15 cellular contexts compared by ENCODE assay signal in genomic region chr3:141384575-141384974, GRCh38. TPM values are rescaled to one million over a fixed set of nuclear protein-coding genes. Genes with fewer than 3 reads are reported as not detected.
DNase-seq lines count a peak whose midpoint lies in the region; TF ChIP-seq lines count a peak whose summit lies in the region.
"Had no signal": no experiment of that assay in that cellular context is flagged by ENCODE, and none has a peak within 500 bp of the region (broad histone marks: within the 10 kb centered on the region; RNA-seq: fewer than 3 reads in every experiment).

No MANE protein-coding gene starts in this region.

- intact Hi-C loops in posterior cingulate gyrus (cut with DNase I): no loop called here

- H3K36me3 ChIP-seq in SK-N-MC (ENCODE audit: insufficient read depth, low read length): no peaks in the 10 kb centered on the region
- H3K36me3 ChIP-seq in stomach smooth muscle (ENCODE audit: control insufficient read depth in 2 of 2, insufficient read depth in 2 of 2, low read length in 2 of 2): no peaks in the 10 kb centered on the region
- H3K36me3 ChIP-seq: colonic mucosa had no signal

- no peak for DNase-seq in SK-N-MC (ENCODE audit: low read depth, low spot score)
- no peak for DNase-seq in fibroblast of the aortic adventitia (ENCODE audit: low read depth)
- no peak for DNase-seq in NOMO-1 treated with dmso at 0.1 percent for 144 hours (lab: John Stamatoyannopoulos, UW; ENCODE audit: unreplicated experiment)
- DNase-seq in ureter (ENCODE audit: low spot score): no peak
- DNase-seq in activated T-cell treated with anti-CD3 and anti-CD28 coated beads, Interleukin-2, amount 50 U/mL, for 1 hour: no peak
- DNase-seq in posterior cingulate gyrus: no peak
- DNase-seq: activated CD8-positive, alpha-beta T cell treated with anti-CD3 and anti-CD28 coated beads, Interleukin-2, amount 10 ng/mL, durations not matched to agents 7 days and 5 days; activated naive CD4-positive, alpha-beta T cell treated with anti-CD3 and anti-CD28 coated beads, Interleukin-2, amount 50 U/mL, for 16 hours; colonic mucosa; H9; nucleus accumbens; stimulated activated CD4-positive, alpha-beta T cell treated with anti-CD3 and anti-CD28 coated beads, Interleukin-4, amount 100 ng/mL, for 1 hour; stimulated activated naive CD8-positive, alpha-beta T cell treated with anti-CD3 and anti-CD28 coated beads, Interleukin-15, amount 100 ng/mL, for 72 hours had no signal

- peak overlapping the region; percentile 97 for H3K27ac ChIP-seq in SK-N-MC
- H3K27ac ChIP-seq in stomach smooth muscle (ENCODE audit: low read length): peak overlapping the region; percentile 64

- H3K9ac ChIP-seq in SK-N-MC (ENCODE audit: insufficient read length) (peak overlapping the region; percentile 93), stomach smooth muscle (ENCODE audit: low read length in 2 of 2) (no peak overlapping the region)

- H3K4me1 ChIP-seq in stomach smooth muscle (ENCODE audit: control insufficient read depth, insufficient read depth, low read length): peaks cover 10% of the 10 kb centered on the region
- H3K4me1 ChIP-seq: colonic mucosa had no signal

- H3K27me3 ChIP-seq in stomach smooth muscle (ENCODE audit: control insufficient read depth in 1 of 2, insufficient read depth in 2 of 2, low read length in 2 of 2): no peaks in the 10 kb centered on the region
- H3K27me3 ChIP-seq: colonic mucosa had no signal

- TF ChIP-seq POLR2A in GM15510 (IDR thresholded peaks at IDR 0.05; ENCODE audit: borderline replicate concordance, extremely low read depth, insufficient read length): peak; percentile 19

- H3K9me3 ChIP-seq in SK-N-MC (ENCODE audit: low read depth, low read length) (no peaks in the 10 kb centered on the region), stomach smooth muscle (ENCODE audit: control insufficient read depth in 2 of 2, low read length in 2 of 2) (no peaks in the 10 kb centered on the region)
- H3K9me3 ChIP-seq: colonic mucosa had no signal

- H3K4me3 ChIP-seq in SK-N-MC: peak overlapping the region; percentile 85
- peak overlapping the region; percentile 66 for H3K4me3 ChIP-seq in fibroblast of the aortic adventitia (ENCODE audit: low read depth, low read length)
- no peak overlapping the region for H3K4me3 ChIP-seq in stomach smooth muscle (ENCODE audit: low read length in 2 of 2)
- H3K4me3 ChIP-seq: colonic mucosa had no signal

- TF ChIP-seq CTCF in fibroblast of the aortic adventitia (IDR thresholded peaks at IDR 0.05; ENCODE audit: insufficient read depth, low read length): no peak

RNA-seq across cellular contexts. Expression of gene ZBTB38, which starts 16.3 kb away (rescaled TPM):
- total RNA-seq in fibroblast of the aortic adventitia (ENCODE audit: low replicate concordance) (52.4 and 267 TPM in 2 replicates), ureter (121 TPM)

Comparison
In these comparisons a context has a peak if more than half of its experiments do, and no peak if none do; other contexts are left out.
1. H3K4me3 ChIP-seq: peak in SK-N-MC (single experiment) and fibroblast of the aortic adventitia (single experiment); none in stomach smooth muscle (0 of 2).